Comparison of ENCODE assay signal across 1 cellular context in genomic region chr10:77877461-77878344, GRCh38.
TF ChIP-seq lines count a peak whose summit lies in the region.

No MANE protein-coding gene starts in this region.

TF ChIP-seq in GM23338, 12 proteins besides CTCF, POLR2A, EP300 and RAD21 (continued from another document):
- no peak for TF ChIP-seq REST (IDR thresholded peaks at IDR 0.05; ENCODE audit: unreplicated experiment)
- no peak for TF ChIP-seq STAT1 (IDR thresholded peaks at IDR 0.05; ENCODE audit: unreplicated experiment)
- TF ChIP-seq ZNF331 (CRISPR knock-in tag; IDR thresholded peaks at IDR 0.05; ENCODE audit: low read depth), result no peak
- TF ChIP-seq ZNF114 (CRISPR knock-in tag; IDR thresholded peaks at IDR 0.05), result no peak
- peak; percentile 85; the same call in 1 of the 2 replicates for TF ChIP-seq ETS1 (IDR thresholded peaks at IDR 0.05)
- TF ChIP-seq CREB1 (CRISPR knock-in tag; IDR thresholded peaks at IDR 0.05; ENCODE audit: low read depth), result no peak
- peak; percentile 86; the same call in 1 of the 2 replicates for TF ChIP-seq ZNF462 (CRISPR knock-in tag; IDR thresholded peaks at IDR 0.05)
- TF ChIP-seq POLR2AphosphoS5 (IDR thresholded peaks at IDR 0.05; ENCODE audit: low read depth), result no peak
